Comparison of ENCODE assay signal across 8 cellular contexts in genomic region chr6:3356824-3357420, GRCh38.
DNase-seq lines count a peak whose midpoint lies in the region; ATAC-seq and TF ChIP-seq lines count a peak whose summit lies in the region.

No MANE protein-coding gene starts in this region.

- H3K9me3 ChIP-seq in liver (ENCODE audit: control insufficient read depth in 4 of 4, low read length in 3 of 4) (no peaks in the 10 kb centered on the region), thoracic aorta (no peaks in the 10 kb centered on the region)

- no peaks in the 10 kb centered on the region for H3K9me3 Mint-ChIP-seq in activated CD4-positive, alpha-beta T cell treated with anti-CD3 and anti-CD28 coated beads, Interleukin-2, amount 10 ng/mL, durations not matched to agents 24 days and 14 days
- H3K9me3 Mint-ChIP-seq in activated naive CD8-positive, alpha-beta T cell treated with anti-CD3 and anti-CD28 coated beads, Interleukin-2, amount 50 U/mL, for 24 hours: no peaks in the 10 kb centered on the region

- peak overlapping the region; percentile 7 for H3K27ac Mint-ChIP-seq in activated CD4-positive, alpha-beta T cell treated with anti-CD3 and anti-CD28 coated beads, Interleukin-2, amount 10 ng/mL, durations not matched to agents 24 days and 14 days
- H3K27ac Mint-ChIP-seq in activated naive CD8-positive, alpha-beta T cell treated with anti-CD3 and anti-CD28 coated beads, Interleukin-2, amount 50 U/mL, for 24 hours: peak overlapping the region; percentile 10

- no peak for DNase-seq in activated CD4-positive, alpha-beta T cell treated with anti-CD3 and anti-CD28 coated beads, Interleukin-2, amount 10 ng/mL, durations not matched to agents 24 days and 14 days
- no peak for DNase-seq in activated CD4-positive, alpha-beta T cell treated with anti-CD3 and anti-CD28 coated beads, Interleukin-2, amount 50 U/mL, for 1 hour
- no peak for DNase-seq in activated naive CD8-positive, alpha-beta T cell treated with anti-CD3 and anti-CD28 coated beads, Interleukin-2, amount 50 U/mL, for 24 hours
- DNase-seq in thoracic aorta (ENCODE audit: low spot score) (no peak), SW480 (ENCODE audit: low spot score) (no peak), H4 (ENCODE audit: low spot score) (no peak)
- DNase-seq in activated CD4-positive, alpha-beta T cell treated with anti-CD3 and anti-CD28 coated beads for 4 hours: no peak

- H3K27me3 Mint-ChIP-seq in activated CD4-positive, alpha-beta T cell treated with anti-CD3 and anti-CD28 coated beads, Interleukin-2, amount 10 ng/mL, durations not matched to agents 24 days and 14 days: peaks cover 35% of the 10 kb centered on the region
- peaks cover 2% of the 10 kb centered on the region for H3K27me3 Mint-ChIP-seq in activated naive CD8-positive, alpha-beta T cell treated with anti-CD3 and anti-CD28 coated beads, Interleukin-2, amount 50 U/mL, for 24 hours

- peak overlapping the region; percentile 82 to 91 for H3K27ac ChIP-seq in liver (ENCODE audit: low read depth in 1 of 2, low read length in 2 of 2)
- peak overlapping the region; percentile 71 to 80 for H3K27ac ChIP-seq in thoracic aorta

- H3K27me3 ChIP-seq in liver (ENCODE audit: control insufficient read depth in 4 of 4, insufficient read depth in 4 of 4, low read length in 3 of 4) (no peaks in the 10 kb centered on the region), thoracic aorta (replicated peaks; ENCODE audit: insufficient read depth) (no peaks in the 10 kb centered on the region)

- 29% methylated on average over 4 of the region's 4 CpGs for WGBS in liver

- H3K36me3 ChIP-seq in liver (ENCODE audit: control insufficient read depth in 4 of 4, insufficient read depth in 3 of 4, low read depth in 1 of 4, low read length in 3 of 4) (no peaks in the 10 kb centered on the region), thoracic aorta (no peaks in the 10 kb centered on the region)

- no peak for ATAC-seq in activated naive CD8-positive, alpha-beta T cell treated with anti-CD3 and anti-CD28 coated beads, Interleukin-2, amount 50 U/mL, for 24 hours
- ATAC-seq in thoracic aorta (ENCODE audit: insufficient number of reproducible peaks, low FRiP score, low read depth): no peak

- peak overlapping the region; percentile 62 for H3K4me3 Mint-ChIP-seq in activated CD4-positive, alpha-beta T cell treated with anti-CD3 and anti-CD28 coated beads, Interleukin-2, amount 10 ng/mL, durations not matched to agents 24 days and 14 days
- peak overlapping the region; percentile 72 for H3K4me3 Mint-ChIP-seq in activated naive CD8-positive, alpha-beta T cell treated with anti-CD3 and anti-CD28 coated beads, Interleukin-2, amount 50 U/mL, for 24 hours

- peak in 1 of 2 donors; percentile 40 for TF ChIP-seq RAD21 in liver (IDR thresholded peaks at IDR 0.05)

- H3K4me3 ChIP-seq in liver (ENCODE audit: low read depth in 1 of 3, low read length in 3 of 3) (no peak overlapping the region), thoracic aorta (peak overlapping the region; percentile 72)

- H3K4me1 ChIP-seq in liver (ENCODE audit: control insufficient read depth in 4 of 4, insufficient read depth in 4 of 4, low read length in 3 of 4): peaks cover 7 to 61% (median 37%) of the 10 kb centered on the region in 4 donors
- peaks cover 13 to 20% of the 10 kb centered on the region in 2 donors for H3K4me1 ChIP-seq in thoracic aorta (ENCODE audit: control insufficient read depth in 1 of 2, low read depth in 2 of 2)

- intact Hi-C loops in activated CD4-positive, alpha-beta T cell treated with anti-CD3 and anti-CD28 coated beads, Interleukin-2, amount 10 ng/mL, durations not matched to agents 24 days and 14 days (cut with micrococcal nuclease): no loop called here

- no peak for TF ChIP-seq CTCF in liver (IDR thresholded peaks at IDR 0.05; ENCODE audit: low read depth, low read length, missing input control)
- TF ChIP-seq CTCF in thoracic aorta (IDR thresholded peaks at IDR 0.05): no peak

- H3K4me1 Mint-ChIP-seq in activated CD4-positive, alpha-beta T cell treated with anti-CD3 and anti-CD28 coated beads, Interleukin-2, amount 10 ng/mL, durations not matched to agents 24 days and 14 days: peaks cover 9% of the 10 kb centered on the region
- peaks cover 10% of the 10 kb centered on the region for H3K4me1 Mint-ChIP-seq in activated naive CD8-positive, alpha-beta T cell treated with anti-CD3 and anti-CD28 coated beads, Interleukin-2, amount 50 U/mL, for 24 hours

- H3K9ac ChIP-seq in liver (ENCODE audit: low read depth in 1 of 2, low read length in 2 of 2): peak overlapping the region in 1 of 2 donors; percentile 60

- no peaks in the 10 kb centered on the region for H3K36me3 Mint-ChIP-seq in activated CD4-positive, alpha-beta T cell treated with anti-CD3 and anti-CD28 coated beads, Interleukin-2, amount 10 ng/mL, durations not matched to agents 24 days and 14 days (ENCODE audit: low read depth)
- no peaks in the 10 kb centered on the region for H3K36me3 Mint-ChIP-seq in activated naive CD8-positive, alpha-beta T cell treated with anti-CD3 and anti-CD28 coated beads, Interleukin-2, amount 50 U/mL, for 24 hours (ENCODE audit: low read depth)

TF ChIP-seq in liver, 16 proteins besides CTCF, POLR2A, EP300 and RAD21:
- no peak for TF ChIP-seq GABPA (IDR thresholded peaks at IDR 0.05 in 1 of 2, conservative IDR thresholded peaks at IDR 0.05 in 1 of 2)
- TF ChIP-seq HNF4A (conservative IDR thresholded peaks at IDR 0.05): peak; percentile 64 to 70
- peak; percentile 69 for TF ChIP-seq SP1 (IDR thresholded peaks at IDR 0.05)
- TF ChIP-seq, protein P1, sequence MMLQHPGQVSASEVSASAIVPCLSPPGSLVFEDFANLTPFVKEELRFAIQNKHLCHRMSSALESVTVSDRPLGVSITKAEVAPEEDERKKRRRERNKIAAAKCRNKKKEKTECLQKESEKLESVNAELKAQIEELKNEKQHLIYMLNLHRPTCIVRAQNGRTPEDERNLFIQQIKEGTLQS (IDR thresholded peaks at IDR 0.05): no peak
- peak; percentile 88 for TF ChIP-seq RXRA (IDR thresholded peaks at IDR 0.05)
- TF ChIP-seq TAF1 (conservative IDR thresholded peaks at IDR 0.05): no peak
- TF ChIP-seq, protein P2, sequence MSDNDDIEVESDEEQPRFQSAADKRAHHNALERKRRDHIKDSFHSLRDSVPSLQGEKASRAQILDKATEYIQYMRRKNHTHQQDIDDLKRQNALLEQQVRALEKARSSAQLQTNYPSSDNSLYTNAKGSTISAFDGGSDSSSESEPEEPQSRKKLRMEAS (IDR thresholded peaks at IDR 0.05): no peak
- peak; percentile 30 for TF ChIP-seq FOXA1 (IDR thresholded peaks at IDR 0.05)
- no peak for TF ChIP-seq REST (IDR thresholded peaks at IDR 0.05)
- TF ChIP-seq NR2F2 (IDR thresholded peaks at IDR 0.05): peak; percentile 23
- TF ChIP-seq HNF4G (IDR thresholded peaks at IDR 0.05): no peak
- TF ChIP-seq YY1 (IDR thresholded peaks at IDR 0.05): peak; percentile 26
- TF ChIP-seq FOXA2 (IDR thresholded peaks at IDR 0.05): peak; percentile 55
- TF ChIP-seq EGR1 (IDR thresholded peaks at IDR 0.05; ENCODE audit: low read depth in 2 of 2): no peak
- no peak for TF ChIP-seq ZBTB33 (IDR thresholded peaks at IDR 0.05)
- peak in 1 of 2 donors; percentile 12 for TF ChIP-seq JUND (IDR thresholded peaks at IDR 0.05)
